In the genomic region with DNA sequence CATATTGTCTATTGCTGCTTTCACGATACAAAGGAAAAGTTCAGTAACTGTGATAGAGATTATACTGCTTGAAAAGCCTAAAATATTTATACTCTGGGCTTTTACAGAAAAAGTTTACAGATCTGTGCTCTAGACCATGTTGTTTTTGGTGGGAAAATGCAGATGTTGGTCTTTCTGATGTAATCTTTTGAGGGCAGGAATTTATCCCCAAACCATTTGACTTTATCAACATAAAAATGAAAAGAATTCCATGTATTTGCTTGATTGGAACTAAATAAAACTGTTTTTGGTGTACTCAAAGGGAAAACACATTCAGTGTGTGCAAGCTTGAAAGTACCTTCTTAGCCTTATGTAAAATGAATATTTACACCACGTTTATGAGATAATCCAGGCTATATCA, we compare ENCODE assay signal across 1 cellular context.
TF ChIP-seq lines count a peak whose summit lies in the region.

No MANE protein-coding gene starts in this region.

TF ChIP-seq in H1, 55 proteins besides CTCF, POLR2A, EP300 and RAD21:
- TF ChIP-seq JUN (IDR thresholded peaks at IDR 0.05; ENCODE audit: low read depth, low read length), result no peak
- TF ChIP-seq BACH1 (IDR thresholded peaks at IDR 0.05; ENCODE audit: low read length), result no peak
- TF ChIP-seq, protein P1, sequence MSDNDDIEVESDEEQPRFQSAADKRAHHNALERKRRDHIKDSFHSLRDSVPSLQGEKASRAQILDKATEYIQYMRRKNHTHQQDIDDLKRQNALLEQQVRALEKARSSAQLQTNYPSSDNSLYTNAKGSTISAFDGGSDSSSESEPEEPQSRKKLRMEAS (IDR thresholded peaks at IDR 0.05), result peak; percentile 45; the same call in 1 of the 2 replicates
- 0 out of 2 replicates have a peak, but pooled peaks have one; percentile 30 for TF ChIP-seq TEAD4 (IDR thresholded peaks at IDR 0.05; ENCODE audit: low read depth, low read length)
- TF ChIP-seq ASH2L (IDR thresholded peaks at IDR 0.05; ENCODE audit: low read length), result peak; percentile 25
- TF ChIP-seq CHD2 (IDR thresholded peaks at IDR 0.05; ENCODE audit: low read length), result no peak
- TF ChIP-seq, protein P2, sequence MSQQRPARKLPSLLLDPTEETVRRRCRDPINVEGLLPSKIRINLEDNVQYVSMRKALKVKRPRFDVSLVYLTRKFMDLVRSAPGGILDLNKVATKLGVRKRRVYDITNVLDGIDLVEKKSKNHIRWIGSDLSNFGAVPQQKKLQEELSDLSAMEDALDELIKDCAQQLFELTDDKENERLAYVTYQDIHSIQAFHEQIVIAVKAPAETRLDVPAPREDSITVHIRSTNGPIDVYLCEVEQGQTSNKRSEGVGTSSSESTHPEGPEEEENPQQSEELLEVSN (IDR thresholded peaks at IDR 0.05), result peak; percentile 94
- no peak for TF ChIP-seq SP4 (IDR thresholded peaks at IDR 0.05; ENCODE audit: low read length)
- TF ChIP-seq BCL11A (IDR thresholded peaks at IDR 0.05; ENCODE audit: low read depth in 2 of 2, low read length in 2 of 2), result no peak
- no peak for TF ChIP-seq RNF2 (IDR thresholded peaks at IDR 0.05; ENCODE audit: borderline replicate concordance, low read depth, low read length, missing control alignments, poor library complexity, severe bottlenecking)
- TF ChIP-seq, protein P3, sequence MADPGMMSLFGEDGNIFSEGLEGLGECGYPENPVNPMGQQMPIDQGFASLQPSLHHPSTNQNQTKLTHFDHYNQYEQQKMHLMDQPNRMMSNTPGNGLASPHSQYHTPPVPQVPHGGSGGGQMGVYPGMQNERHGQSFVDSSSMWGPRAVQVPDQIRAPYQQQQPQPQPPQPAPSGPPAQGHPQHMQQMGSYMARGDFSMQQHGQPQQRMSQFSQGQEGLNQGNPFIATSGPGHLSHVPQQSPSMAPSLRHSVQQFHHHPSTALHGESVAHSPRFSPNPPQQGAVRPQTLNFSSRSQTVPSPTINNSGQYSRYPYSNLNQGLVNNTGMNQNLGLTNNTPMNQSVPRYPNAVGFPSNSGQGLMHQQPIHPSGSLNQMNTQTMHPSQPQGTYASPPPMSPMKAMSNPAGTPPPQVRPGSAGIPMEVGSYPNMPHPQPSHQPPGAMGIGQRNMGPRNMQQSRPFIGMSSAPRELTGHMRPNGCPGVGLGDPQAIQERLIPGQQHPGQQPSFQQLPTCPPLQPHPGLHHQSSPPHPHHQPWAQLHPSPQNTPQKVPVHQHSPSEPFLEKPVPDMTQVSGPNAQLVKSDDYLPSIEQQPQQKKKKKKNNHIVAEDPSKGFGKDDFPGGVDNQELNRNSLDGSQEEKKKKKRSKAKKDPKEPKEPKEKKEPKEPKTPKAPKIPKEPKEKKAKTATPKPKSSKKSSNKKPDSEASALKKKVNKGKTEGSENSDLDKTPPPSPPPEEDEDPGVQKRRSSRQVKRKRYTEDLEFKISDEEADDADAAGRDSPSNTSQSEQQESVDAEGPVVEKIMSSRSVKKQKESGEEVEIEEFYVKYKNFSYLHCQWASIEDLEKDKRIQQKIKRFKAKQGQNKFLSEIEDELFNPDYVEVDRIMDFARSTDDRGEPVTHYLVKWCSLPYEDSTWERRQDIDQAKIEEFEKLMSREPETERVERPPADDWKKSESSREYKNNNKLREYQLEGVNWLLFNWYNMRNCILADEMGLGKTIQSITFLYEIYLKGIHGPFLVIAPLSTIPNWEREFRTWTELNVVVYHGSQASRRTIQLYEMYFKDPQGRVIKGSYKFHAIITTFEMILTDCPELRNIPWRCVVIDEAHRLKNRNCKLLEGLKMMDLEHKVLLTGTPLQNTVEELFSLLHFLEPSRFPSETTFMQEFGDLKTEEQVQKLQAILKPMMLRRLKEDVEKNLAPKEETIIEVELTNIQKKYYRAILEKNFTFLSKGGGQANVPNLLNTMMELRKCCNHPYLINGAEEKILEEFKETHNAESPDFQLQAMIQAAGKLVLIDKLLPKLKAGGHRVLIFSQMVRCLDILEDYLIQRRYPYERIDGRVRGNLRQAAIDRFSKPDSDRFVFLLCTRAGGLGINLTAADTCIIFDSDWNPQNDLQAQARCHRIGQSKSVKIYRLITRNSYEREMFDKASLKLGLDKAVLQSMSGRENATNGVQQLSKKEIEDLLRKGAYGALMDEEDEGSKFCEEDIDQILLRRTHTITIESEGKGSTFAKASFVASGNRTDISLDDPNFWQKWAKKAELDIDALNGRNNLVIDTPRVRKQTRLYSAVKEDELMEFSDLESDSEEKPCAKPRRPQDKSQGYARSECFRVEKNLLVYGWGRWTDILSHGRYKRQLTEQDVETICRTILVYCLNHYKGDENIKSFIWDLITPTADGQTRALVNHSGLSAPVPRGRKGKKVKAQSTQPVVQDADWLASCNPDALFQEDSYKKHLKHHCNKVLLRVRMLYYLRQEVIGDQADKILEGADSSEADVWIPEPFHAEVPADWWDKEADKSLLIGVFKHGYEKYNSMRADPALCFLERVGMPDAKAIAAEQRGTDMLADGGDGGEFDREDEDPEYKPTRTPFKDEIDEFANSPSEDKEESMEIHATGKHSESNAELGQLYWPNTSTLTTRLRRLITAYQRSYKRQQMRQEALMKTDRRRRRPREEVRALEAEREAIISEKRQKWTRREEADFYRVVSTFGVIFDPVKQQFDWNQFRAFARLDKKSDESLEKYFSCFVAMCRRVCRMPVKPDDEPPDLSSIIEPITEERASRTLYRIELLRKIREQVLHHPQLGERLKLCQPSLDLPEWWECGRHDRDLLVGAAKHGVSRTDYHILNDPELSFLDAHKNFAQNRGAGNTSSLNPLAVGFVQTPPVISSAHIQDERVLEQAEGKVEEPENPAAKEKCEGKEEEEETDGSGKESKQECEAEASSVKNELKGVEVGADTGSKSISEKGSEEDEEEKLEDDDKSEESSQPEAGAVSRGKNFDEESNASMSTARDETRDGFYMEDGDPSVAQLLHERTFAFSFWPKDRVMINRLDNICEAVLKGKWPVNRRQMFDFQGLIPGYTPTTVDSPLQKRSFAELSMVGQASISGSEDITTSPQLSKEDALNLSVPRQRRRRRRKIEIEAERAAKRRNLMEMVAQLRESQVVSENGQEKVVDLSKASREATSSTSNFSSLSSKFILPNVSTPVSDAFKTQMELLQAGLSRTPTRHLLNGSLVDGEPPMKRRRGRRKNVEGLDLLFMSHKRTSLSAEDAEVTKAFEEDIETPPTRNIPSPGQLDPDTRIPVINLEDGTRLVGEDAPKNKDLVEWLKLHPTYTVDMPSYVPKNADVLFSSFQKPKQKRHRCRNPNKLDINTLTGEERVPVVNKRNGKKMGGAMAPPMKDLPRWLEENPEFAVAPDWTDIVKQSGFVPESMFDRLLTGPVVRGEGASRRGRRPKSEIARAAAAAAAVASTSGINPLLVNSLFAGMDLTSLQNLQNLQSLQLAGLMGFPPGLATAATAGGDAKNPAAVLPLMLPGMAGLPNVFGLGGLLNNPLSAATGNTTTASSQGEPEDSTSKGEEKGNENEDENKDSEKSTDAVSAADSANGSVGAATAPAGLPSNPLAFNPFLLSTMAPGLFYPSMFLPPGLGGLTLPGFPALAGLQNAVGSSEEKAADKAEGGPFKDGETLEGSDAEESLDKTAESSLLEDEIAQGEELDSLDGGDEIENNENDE (IDR thresholded peaks at IDR 0.05; ENCODE audit: insufficient replicate concordance, low read length), result peak; percentile 57
- no peak for TF ChIP-seq GABPA (IDR thresholded peaks at IDR 0.05; ENCODE audit: borderline replicate concordance, insufficient read depth, low read length)
